ENCODE assay signal across 3 cellular contexts in genomic region chr3:58322793-58323192, GRCh38.
TF ChIP-seq lines count a peak whose summit lies in the region.

No MANE protein-coding gene starts in this region.

TF ChIP-seq in WTC11, 78 proteins besides CTCF, POLR2A, EP300 and RAD21 (continues in another document):
- no peak for TF ChIP-seq NR2C2 (CRISPR knock-in tag; IDR thresholded peaks at IDR 0.05)
- TF ChIP-seq ELF4 (CRISPR knock-in tag; IDR thresholded peaks at IDR 0.05; ENCODE audit: low read depth), result no peak
- TF ChIP-seq FOXP4 (CRISPR knock-in tag; IDR thresholded peaks at IDR 0.05), result no peak
- TF ChIP-seq USF1 (CRISPR knock-in tag; IDR thresholded peaks at IDR 0.05), result no peak
- no peak for TF ChIP-seq ZNF416 (CRISPR knock-in tag; IDR thresholded peaks at IDR 0.05)
- TF ChIP-seq ARID4B (CRISPR knock-in tag; IDR thresholded peaks at IDR 0.05; ENCODE audit: borderline replicate concordance), result no peak
- no peak for TF ChIP-seq KAT7 (CRISPR knock-in tag; IDR thresholded peaks at IDR 0.05; ENCODE audit: borderline replicate concordance)
- TF ChIP-seq SMAD3 (CRISPR knock-in tag; IDR thresholded peaks at IDR 0.05; ENCODE audit: borderline replicate concordance), result no peak
- no peak for TF ChIP-seq RORB (CRISPR knock-in tag; IDR thresholded peaks at IDR 0.05)
- TF ChIP-seq NR1H2 (CRISPR knock-in tag; IDR thresholded peaks at IDR 0.05), result no peak
- TF ChIP-seq PRRX2 (CRISPR knock-in tag; IDR thresholded peaks at IDR 0.05), result no peak
- TF ChIP-seq MXD4 (CRISPR knock-in tag; IDR thresholded peaks at IDR 0.05; ENCODE audit: borderline replicate concordance), result no peak
- no peak for TF ChIP-seq ZNF317 (CRISPR knock-in tag; IDR thresholded peaks at IDR 0.05; ENCODE audit: borderline replicate concordance, low read depth)

TF ChIP-seq in H1, 55 proteins besides CTCF, POLR2A, EP300 and RAD21:
- TF ChIP-seq ZNF274 (IDR thresholded peaks at IDR 0.05; ENCODE audit: borderline replicate concordance, extremely low read depth, low read length), result no peak
- no peak for TF ChIP-seq PHF8 (conservative IDR thresholded peaks at IDR 0.05; ENCODE audit: low read depth, low read length)
- no peak for TF ChIP-seq RXRA (IDR thresholded peaks at IDR 0.05; ENCODE audit: insufficient read depth, low read depth, low read length)
- no peak for TF ChIP-seq E2F6 (IDR thresholded peaks at IDR 0.05)

TF ChIP-seq in neural cell, 6 proteins besides CTCF, POLR2A, EP300 and RAD21:
- TF ChIP-seq TAF1 (IDR thresholded peaks at IDR 0.05; ENCODE audit: low read depth), result no peak
- no peak for TF ChIP-seq SMC3 (conservative IDR thresholded peaks at IDR 0.05; ENCODE audit: poor library complexity)
- TF ChIP-seq EZH2 (IDR thresholded peaks at IDR 0.05; ENCODE audit: borderline replicate concordance, insufficient read depth, low read length, poor library complexity, severe bottlenecking), result no peak
- no peak for TF ChIP-seq REST (IDR thresholded peaks at IDR 0.05; ENCODE audit: borderline replicate concordance)
- no peak for TF ChIP-seq POLR2AphosphoS5 (IDR thresholded peaks at IDR 0.05)
TF ChIP-seq in neural cell: peak in this region for 0.
